In genomic region chr16:66953462-66954096, GRCh38 we compare ENCODE assay signal across 14 cellular contexts. TPM values are rescaled to one million over a fixed set of nuclear protein-coding genes. Genes with fewer than 3 reads are reported as not detected.
DNase-seq lines count a peak whose midpoint lies in the region; ATAC-seq and TF ChIP-seq lines count a peak whose summit lies in the region.
"Had no signal": no experiment of that assay in that cellular context is flagged by ENCODE, and none has a peak within 500 bp of the region (broad histone marks: within the 10 kb centered on the region; RNA-seq: fewer than 3 reads in every experiment).

No MANE protein-coding gene starts in this region.

- no peak overlapping the region for H3K4me3 ChIP-seq in esophagus squamous epithelium
- H3K4me3 ChIP-seq: cardiac muscle cell, SJCRH30, smooth muscle cell, upper lobe of right lung had no signal

- H3K36me3 ChIP-seq in esophagus squamous epithelium: no peaks in the 10 kb centered on the region
- H3K36me3 ChIP-seq: cardiac muscle cell, SJCRH30, upper lobe of right lung had no signal

- H3K9me3 ChIP-seq in esophagus squamous epithelium: no peaks in the 10 kb centered on the region
- H3K9me3 ChIP-seq: SJCRH30, upper lobe of right lung had no signal

- H3K36me3 Mint-ChIP-seq in activated CD8-positive, alpha-beta T cell treated with anti-CD3 and anti-CD28 coated beads for 36 hours (ENCODE audit: low read depth): no peaks in the 10 kb centered on the region
- peaks cover 5% of the 10 kb centered on the region for H3K36me3 Mint-ChIP-seq in activated CD8-positive, alpha-beta T cell treated with anti-CD3 and anti-CD28 coated beads, Interleukin-2, amount 10 ng/mL, durations not matched to agents 7 days and 5 days (ENCODE audit: low read depth)
- H3K36me3 Mint-ChIP-seq in stimulated activated naive B cell treated with anti-CD40 and anti-IgM and Interleukin-4, amounts not matched to agents 10 μg/mL and 1 μg/mL and 100 μg/mL, for 72 hours: no peaks in the 10 kb centered on the region
- peaks cover 9% of the 10 kb centered on the region for H3K36me3 Mint-ChIP-seq in activated CD8-positive, alpha-beta memory T cell treated with anti-CD3 and anti-CD28 coated beads, Interleukin-2, amount 10 ng/mL, durations not matched to agents 7 days and 5 days
- H3K36me3 Mint-ChIP-seq: CD8-positive, alpha-beta T cell had no signal

- ATAC-seq in activated CD8-positive, alpha-beta T cell treated with anti-CD3 and anti-CD28 coated beads for 36 hours: peak; percentile 11
- ATAC-seq in activated CD8-positive, alpha-beta T cell treated with anti-CD3 and anti-CD28 coated beads, Interleukin-2, amount 10 ng/mL, durations not matched to agents 7 days and 5 days: no peak
- no peak for ATAC-seq in stimulated activated naive B cell treated with anti-CD40 and anti-IgM and Interleukin-4, amounts not matched to agents 10 μg/mL and 1 μg/mL and 100 μg/mL, for 72 hours (replicated peaks)
- ATAC-seq in activated CD8-positive, alpha-beta memory T cell treated with anti-CD3 and anti-CD28 coated beads, Interleukin-2, amount 10 ng/mL, durations not matched to agents 7 days and 5 days: no peak

- H3K4me3 Mint-ChIP-seq in activated CD8-positive, alpha-beta T cell treated with anti-CD3 and anti-CD28 coated beads for 36 hours: no peak overlapping the region
- no peak overlapping the region for H3K4me3 Mint-ChIP-seq in activated CD8-positive, alpha-beta T cell treated with anti-CD3 and anti-CD28 coated beads, Interleukin-2, amount 10 ng/mL, durations not matched to agents 7 days and 5 days
- H3K4me3 Mint-ChIP-seq in stimulated activated naive B cell treated with anti-CD40 and anti-IgM and Interleukin-4, amounts not matched to agents 10 μg/mL and 1 μg/mL and 100 μg/mL, for 72 hours: no peak overlapping the region
- no peak overlapping the region for H3K4me3 Mint-ChIP-seq in activated CD8-positive, alpha-beta memory T cell treated with anti-CD3 and anti-CD28 coated beads, Interleukin-2, amount 10 ng/mL, durations not matched to agents 7 days and 5 days
- H3K4me3 Mint-ChIP-seq: activated T-cell treated with anti-CD3 and anti-CD28 coated beads, Interleukin-2, amount 50 U/mL, for 24 hours; CD8-positive, alpha-beta T cell had no signal

- no peaks in the 10 kb centered on the region for H3K9me3 Mint-ChIP-seq in activated CD8-positive, alpha-beta T cell treated with anti-CD3 and anti-CD28 coated beads for 36 hours
- H3K9me3 Mint-ChIP-seq in activated CD8-positive, alpha-beta T cell treated with anti-CD3 and anti-CD28 coated beads, Interleukin-2, amount 10 ng/mL, durations not matched to agents 7 days and 5 days (ENCODE audit: insufficient read depth): peaks cover 7% of the 10 kb centered on the region
- peaks cover 0 to 6% of the 10 kb centered on the region in 2 donors for H3K9me3 Mint-ChIP-seq in stimulated activated naive B cell treated with anti-CD40 and anti-IgM and Interleukin-4, amounts not matched to agents 10 μg/mL and 1 μg/mL and 100 μg/mL, for 72 hours
- peaks cover 3% of the 10 kb centered on the region for H3K9me3 Mint-ChIP-seq in activated CD8-positive, alpha-beta memory T cell treated with anti-CD3 and anti-CD28 coated beads, Interleukin-2, amount 10 ng/mL, durations not matched to agents 7 days and 5 days (ENCODE audit: low read depth)
- H3K9me3 Mint-ChIP-seq: activated T-cell treated with anti-CD3 and anti-CD28 coated beads, Interleukin-2, amount 50 U/mL, for 24 hours; CD8-positive, alpha-beta T cell had no signal

- H3K4me1 ChIP-seq in esophagus squamous epithelium: peaks cover 5 to 46% (median 16%) of the 10 kb centered on the region in 3 donors

- H3K27me3 Mint-ChIP-seq in activated CD8-positive, alpha-beta T cell treated with anti-CD3 and anti-CD28 coated beads for 36 hours: peaks cover 37% of the 10 kb centered on the region
- peaks cover 39% of the 10 kb centered on the region for H3K27me3 Mint-ChIP-seq in activated CD8-positive, alpha-beta T cell treated with anti-CD3 and anti-CD28 coated beads, Interleukin-2, amount 10 ng/mL, durations not matched to agents 7 days and 5 days (ENCODE audit: low read depth)
- peaks cover 43 to 59% of the 10 kb centered on the region in 2 donors for H3K27me3 Mint-ChIP-seq in stimulated activated naive B cell treated with anti-CD40 and anti-IgM and Interleukin-4, amounts not matched to agents 10 μg/mL and 1 μg/mL and 100 μg/mL, for 72 hours
- peaks cover 23% of the 10 kb centered on the region for H3K27me3 Mint-ChIP-seq in activated CD8-positive, alpha-beta memory T cell treated with anti-CD3 and anti-CD28 coated beads, Interleukin-2, amount 10 ng/mL, durations not matched to agents 7 days and 5 days

- peaks cover 0 to 18% (median 0%) of the 10 kb centered on the region in 4 donors for H3K27me3 ChIP-seq in esophagus squamous epithelium

- CTCF ChIA-PET in activated CD8-positive, alpha-beta T cell treated with anti-CD3 and anti-CD28 coated beads for 36 hours (lab: Charles Lee): interaction anchor here (0.6 to 2.6 kb wide), 36 partner anchors 8 to 244 kb away, joined by 3 to 20 read pairs (median 4); partner anchors contain the start of genes B3GNT9, CDH16, CES3 and CIAO2B
- CTCF ChIA-PET in activated CD8-positive, alpha-beta T cell treated with anti-CD3 and anti-CD28 coated beads, Interleukin-2, amount 10 ng/mL, durations not matched to agents 7 days and 5 days (lab: Charles Lee): interaction anchor here (0.6 to 2.8 kb wide), 28 partner anchors 8 to 303 kb away, joined by 3 to 18 read pairs (median 5); partner anchors contain the start of genes B3GNT9, ELMO3, FBXL8 and PHAF1
- CTCF ChIA-PET in RWPE1 (lab: Yijun Ruan, JAX): interaction anchor here (0.6 to 1.7 kb wide), 12 partner anchors 10 to 572 kb away, joined by 3 to 12 read pairs (median 4); no protein-coding TSS in a partner anchor
- CTCF ChIA-PET in activated CD8-positive, alpha-beta memory T cell treated with anti-CD3 and anti-CD28 coated beads, Interleukin-2, amount 10 ng/mL, durations not matched to agents 7 days and 5 days (lab: Charles Lee): interaction anchor here (0.5 to 2.3 kb wide), 36 partner anchors 7 to 488 kb away, joined by 3 to 13 read pairs (median 4); partner anchors contain the start of genes B3GNT9, CES3, FBXL8 and HSF4

- H3K4me1 Mint-ChIP-seq in activated CD8-positive, alpha-beta T cell treated with anti-CD3 and anti-CD28 coated beads for 36 hours (ENCODE audit: low read depth): peaks cover 10% of the 10 kb centered on the region
- peaks cover 18% of the 10 kb centered on the region for H3K4me1 Mint-ChIP-seq in activated CD8-positive, alpha-beta T cell treated with anti-CD3 and anti-CD28 coated beads, Interleukin-2, amount 10 ng/mL, durations not matched to agents 7 days and 5 days (ENCODE audit: low read depth)
- peaks cover 3 to 4% of the 10 kb centered on the region in 2 donors for H3K4me1 Mint-ChIP-seq in stimulated activated naive B cell treated with anti-CD40 and anti-IgM and Interleukin-4, amounts not matched to agents 10 μg/mL and 1 μg/mL and 100 μg/mL, for 72 hours
- peaks cover 36% of the 10 kb centered on the region for H3K4me1 Mint-ChIP-seq in activated CD8-positive, alpha-beta memory T cell treated with anti-CD3 and anti-CD28 coated beads, Interleukin-2, amount 10 ng/mL, durations not matched to agents 7 days and 5 days

- no peak overlapping the region for H3K27ac Mint-ChIP-seq in activated CD8-positive, alpha-beta T cell treated with anti-CD3 and anti-CD28 coated beads for 36 hours
- no peak overlapping the region for H3K27ac Mint-ChIP-seq in activated CD8-positive, alpha-beta T cell treated with anti-CD3 and anti-CD28 coated beads, Interleukin-2, amount 10 ng/mL, durations not matched to agents 7 days and 5 days
- H3K27ac Mint-ChIP-seq in stimulated activated naive B cell treated with anti-CD40 and anti-IgM and Interleukin-4, amounts not matched to agents 10 μg/mL and 1 μg/mL and 100 μg/mL, for 72 hours: peak overlapping the region; percentile 37
- H3K27ac Mint-ChIP-seq in activated CD8-positive, alpha-beta memory T cell treated with anti-CD3 and anti-CD28 coated beads, Interleukin-2, amount 10 ng/mL, durations not matched to agents 7 days and 5 days: no peak overlapping the region
- H3K27ac Mint-ChIP-seq: activated T-cell treated with anti-CD3 and anti-CD28 coated beads, Interleukin-2, amount 50 U/mL, for 24 hours; CD8-positive, alpha-beta T cell had no signal

- no peak for TF ChIP-seq CTCF in activated CD8-positive, alpha-beta T cell treated with anti-CD3 and anti-CD28 coated beads for 36 hours (IDR thresholded peaks at IDR 0.05)
- TF ChIP-seq CTCF in RWPE1 (conservative IDR thresholded peaks at IDR 0.05; ENCODE audit: low read depth): no peak
- TF ChIP-seq CTCF in esophagus squamous epithelium (IDR thresholded peaks at IDR 0.05): no peak

- no peak for TF ChIP-seq POLR2A in esophagus squamous epithelium (IDR thresholded peaks at IDR 0.05)

- POLR2A ChIA-PET in activated CD8-positive, alpha-beta T cell treated with anti-CD3 and anti-CD28 coated beads for 36 hours (lab: Charles Lee): interaction anchor here (0.7 to 1.3 kb wide), 2 partner anchors 26 to 60 kb away, joined by 3 read pairs; no protein-coding TSS in a partner anchor
- POLR2A ChIA-PET in activated CD8-positive, alpha-beta T cell treated with anti-CD3 and anti-CD28 coated beads, Interleukin-2, amount 10 ng/mL, durations not matched to agents 7 days and 5 days (lab: Charles Lee): interaction anchor here (0.7 to 0.9 kb wide), 2 partner anchors 202 to 232 kb away, joined by 3 to 4 read pairs; no protein-coding TSS in a partner anchor
- POLR2A ChIA-PET in RWPE1 (lab: Yijun Ruan, JAX; ENCODE audit: low non-redundant PET): interaction anchor here (0.7 kb wide), 1 partner anchor 217 kb away, joined by 4 read pairs; the partner anchor contains the start of gene NOL3

- intact Hi-C loops in activated CD8-positive, alpha-beta T cell treated with anti-CD3 and anti-CD28 coated beads for 36 hours (cut with micrococcal nuclease): loop anchor here (5.0 kb wide), 1 partner anchor 204 kb away; the partner anchor contains the start of genes FBXL8 and TRADD
- intact Hi-C loops in esophagus squamous epithelium (cut with DNase I): no loop called here

- no peak for DNase-seq in activated CD8-positive, alpha-beta T cell treated with anti-CD3 and anti-CD28 coated beads for 36 hours
- DNase-seq in activated CD8-positive, alpha-beta T cell treated with anti-CD3 and anti-CD28 coated beads, Interleukin-2, amount 10 ng/mL, durations not matched to agents 7 days and 5 days: no peak
- peak; percentile 61 for DNase-seq in RWPE1 (ENCODE audit: low spot score)
- DNase-seq in esophagus squamous epithelium (lab: John Stamatoyannopoulos, UW): no peak
- DNase-seq in stimulated activated naive B cell treated with anti-CD40 and anti-IgM and Interleukin-4, amounts not matched to agents 10 μg/mL and 1 μg/mL and 100 μg/mL, for 72 hours: no peak
- DNase-seq in hypothalamus (lab: John Stamatoyannopoulos, UW): no peak
- DNase-seq in activated CD8-positive, alpha-beta memory T cell treated with anti-CD3 and anti-CD28 coated beads, Interleukin-2, amount 10 ng/mL, durations not matched to agents 7 days and 5 days: no peak
- DNase-seq in stimulated activated naive CD4-positive, alpha-beta T cell treated with Interleukin-2 at 50 U/mL for 16 hours (lab: John Stamatoyannopoulos, UW): no peak
- DNase-seq: upper lobe of right lung had no signal

- 60 to 65% methylated on average over 10 of the region's 10 CpGs for WGBS in esophagus squamous epithelium, 2 donors

- peak overlapping the region; percentile 17; the same call in 1 of the 2 replicates for H3K27ac ChIP-seq in RWPE1
- peak overlapping the region in 3 of 4 donors; percentile 11 to 68 (median 57) for H3K27ac ChIP-seq in esophagus squamous epithelium
- H3K27ac ChIP-seq: cardiac muscle cell, SJCRH30, upper lobe of right lung had no signal

RNA-seq across cellular contexts. Expression of gene CES3, which starts 7.5 kb away (rescaled TPM):
- 1 to 10 TPM; 2.1 to 2.9 TPM for total RNA-seq in activated CD8-positive, alpha-beta T cell treated with anti-CD3 and anti-CD28 coated beads for 36 hours
- 1 to 10 TPM; 2.4 to 4.3 TPM for total RNA-seq in activated CD8-positive, alpha-beta T cell treated with anti-CD3 and anti-CD28 coated beads, Interleukin-2, amount 10 ng/mL, durations not matched to agents 7 days and 5 days
- 1 to 10 TPM; 1.5 to 7.1 (median 3.6) TPM for total RNA-seq in esophagus squamous epithelium
- total RNA-seq in activated CD8-positive, alpha-beta memory T cell treated with anti-CD3 and anti-CD28 coated beads, Interleukin-2, amount 10 ng/mL, durations not matched to agents 7 days and 5 days: 1 to 10 TPM; 2.3 to 4.5 TPM
- total RNA-seq: smooth muscle cell had no signal

RNA-seq across cellular contexts. Expression of gene CES2, which starts 18.3 kb away (rescaled TPM):
- total RNA-seq in activated CD8-positive, alpha-beta T cell treated with anti-CD3 and anti-CD28 coated beads for 36 hours: 10 to 100 TPM; 24.7 to 24.9 TPM
- 10 to 100 TPM; 29.7 to 34.0 TPM for total RNA-seq in activated CD8-positive, alpha-beta T cell treated with anti-CD3 and anti-CD28 coated beads, Interleukin-2, amount 10 ng/mL, durations not matched to agents 7 days and 5 days
- 100 to 1,000 TPM; 120 to 250 (median 170) TPM for total RNA-seq in esophagus squamous epithelium
- 10 to 100 TPM; 34.1 to 35.5 TPM for total RNA-seq in activated CD8-positive, alpha-beta memory T cell treated with anti-CD3 and anti-CD28 coated beads, Interleukin-2, amount 10 ng/mL, durations not matched to agents 7 days and 5 days

RNA-seq across cellular contexts. Expression of gene CIAO2B, which starts 19.4 kb away (rescaled TPM):
- total RNA-seq in activated CD8-positive, alpha-beta T cell treated with anti-CD3 and anti-CD28 coated beads for 36 hours: 100 to 1,000 TPM; 150 to 162 TPM
- 100 to 1,000 TPM; 115 to 126 TPM for total RNA-seq in activated CD8-positive, alpha-beta T cell treated with anti-CD3 and anti-CD28 coated beads, Interleukin-2, amount 10 ng/mL, durations not matched to agents 7 days and 5 days
- 100 to 1,000 TPM; 112 to 153 (median 126) TPM for total RNA-seq in esophagus squamous epithelium
- total RNA-seq in activated CD8-positive, alpha-beta memory T cell treated with anti-CD3 and anti-CD28 coated beads, Interleukin-2, amount 10 ng/mL, durations not matched to agents 7 days and 5 days: 100 to 1,000 TPM; 124 to 131 TPM

RNA-seq across cellular contexts. Expression of gene RRAD, which starts 28.2 kb away (rescaled TPM):
- total RNA-seq in activated CD8-positive, alpha-beta T cell treated with anti-CD3 and anti-CD28 coated beads for 36 hours: 1 to 10 TPM in 1 of 2 experiments, under 1 TPM in 1; 0.61 to 1.1 TPM
- total RNA-seq in activated CD8-positive, alpha-beta T cell treated with anti-CD3 and anti-CD28 coated beads, Interleukin-2, amount 10 ng/mL, durations not matched to agents 7 days and 5 days: under 1 TPM in 1 of 2 experiments, not detected in 1; 0.34 TPM
- 100 to 1,000 TPM in 2 of 4 donors, 10 to 100 TPM in 2; 68.7 to 208 (median 129) TPM for total RNA-seq in esophagus squamous epithelium
- 1 to 10 TPM in 1 of 2 experiments, under 1 TPM in 1; 0.55 to 2.5 TPM for total RNA-seq in activated CD8-positive, alpha-beta memory T cell treated with anti-CD3 and anti-CD28 coated beads, Interleukin-2, amount 10 ng/mL, durations not matched to agents 7 days and 5 days

RNA-seq across cellular contexts. Expression of gene CES4A, which starts 34.8 kb away (rescaled TPM):
- 1 to 10 TPM; 4.5 to 5.9 TPM for total RNA-seq in activated CD8-positive, alpha-beta T cell treated with anti-CD3 and anti-CD28 coated beads for 36 hours
- total RNA-seq in activated CD8-positive, alpha-beta T cell treated with anti-CD3 and anti-CD28 coated beads, Interleukin-2, amount 10 ng/mL, durations not matched to agents 7 days and 5 days: 10 to 100 TPM; 10.5 to 12.0 TPM
- 1 to 10 TPM; 4.8 to 9.6 (median 6.4) TPM for total RNA-seq in esophagus squamous epithelium
- 10 to 100 TPM in 1 of 2 experiments, 1 to 10 TPM in 1; 8.1 to 11.7 TPM for total RNA-seq in activated CD8-positive, alpha-beta memory T cell treated with anti-CD3 and anti-CD28 coated beads, Interleukin-2, amount 10 ng/mL, durations not matched to agents 7 days and 5 days
- total RNA-seq: SJCRH30 had no signal
